ENCODE assay signal across 19 cellular contexts in genomic region chr21:39085843-39086415, GRCh38.
"Had no signal": no experiment of that assay in that cellular context is flagged by ENCODE, and none has a peak within 500 bp of the region (broad histone marks: within the 10 kb centered on the region; RNA-seq: fewer than 3 reads in every experiment).

No MANE protein-coding gene starts in this region.

- DNase-seq: activated CD4-positive, alpha-beta T cell treated with anti-CD3 and anti-CD28 coated beads for 4 hours; activated CD4-positive, alpha-beta T cell treated with anti-CD3 and anti-CD28 coated beads, Interleukin-2, amount 50 U/mL, for 48 hours; activated CD4-positive, CD25-positive, alpha-beta regulatory T cell; activated CD8-positive, alpha-beta memory T cell treated with anti-CD3 and anti-CD28 coated beads, Interleukin-2, amount 50 U/mL, for 48 hours; activated naive CD4-positive, alpha-beta T cell; activated naive CD8-positive, alpha-beta T cell treated with anti-CD3 and anti-CD28 coated beads for 36 hours; activated T-cell treated with anti-CD3 and anti-CD28 coated beads, Interleukin-2, amount 50 U/mL, for 4 hours; amniotic stem cell; cerebellar nuclear complex; cortex of kidney; hippocampal formation; kidney glomerular epithelial cell; mesenchymal stem cell; naive B cell; nucleus accumbens; stimulated activated CD4-positive, alpha-beta T cell treated with anti-CD3 and anti-CD28 coated beads, Interleukin-4, amount 100 ng/mL, for 24 hours; stimulated activated naive CD4-positive, alpha-beta T cell treated with Interleukin-2 at 50 U/mL for 16 hours; T1000 had no signal

- H3K27ac ChIP-seq: epithelial cell of prostate had no signal

- ATAC-seq: activated T-cell treated with anti-CD3 and anti-CD28 coated beads, Interleukin-2, amount 50 U/mL, for 4 hours had no signal
